ENCODE assay signal across 18 cellular contexts in genomic region chr5:172658391-172658790, GRCh38. TPM values are rescaled to one million over a fixed set of nuclear protein-coding genes. Genes with fewer than 3 reads are reported as not detected.
DNase-seq lines count a peak whose midpoint lies in the region; ATAC-seq and TF ChIP-seq lines count a peak whose summit lies in the region.
"Had no signal": no experiment of that assay in that cellular context is flagged by ENCODE, and none has a peak within 500 bp of the region (broad histone marks: within the 10 kb centered on the region; RNA-seq: fewer than 3 reads in every experiment).

No MANE protein-coding gene starts in this region.

- TF ChIP-seq CTCF in 22Rv1 (IDR thresholded peaks at IDR 0.05) (no peak), right lobe of liver (IDR thresholded peaks at IDR 0.05) (no peak)

- H3K27ac ChIP-seq in 22Rv1 (0 out of 2 replicates have a peak overlapping the region, but pooled peaks have one; percentile 55), angular gyrus (ENCODE audit: low read depth, low read length) (peak overlapping the region; percentile 55), right lobe of liver (peak overlapping the region in 2 of 3 donors; percentile 21 to 51), rectal smooth muscle tissue (ENCODE audit: low read depth, low read length) (peak overlapping the region; percentile 86)

- no peaks in the 10 kb centered on the region for H3K9me3 ChIP-seq in right lobe of liver

- WGBS in right lobe of liver (ENCODE audit: insufficient coverage, low coverage, low lambda C conversion rate, missing lambda C conversion rate), result 20% methylated on average over 1 of the region's 8 CpGs

- no peak for TF ChIP-seq POLR2A in right lobe of liver (IDR thresholded peaks at IDR 0.05)

- H3K27ac Mint-ChIP-seq in stimulated activated effector memory CD8-positive, alpha-beta T cell treated with anti-CD3 and anti-CD28 coated beads, Interleukin-12 subunit alpha, Interleukin-12 subunit beta, amount 100 ng/mL, for 72 hours, result no peak overlapping the region
- H3K27ac Mint-ChIP-seq: activated CD4-positive, alpha-beta T cell treated with anti-CD3 and anti-CD28 coated beads for 36 hours; activated naive CD8-positive, alpha-beta T cell treated with anti-CD3 and anti-CD28 coated beads, Interleukin-2, amount 10 ng/mL, durations not matched to agents 7 days and 5 days had no signal

- H3K27me3 ChIP-seq in right lobe of liver, result no peaks in the 10 kb centered on the region
- H3K27me3 ChIP-seq in rectal smooth muscle tissue (ENCODE audit: control insufficient read depth, insufficient read depth, low read length), result no peaks in the 10 kb centered on the region

- peaks cover 5% of the 10 kb centered on the region for H3K36me3 Mint-ChIP-seq in stimulated activated effector memory CD8-positive, alpha-beta T cell treated with anti-CD3 and anti-CD28 coated beads, Interleukin-12 subunit alpha, Interleukin-12 subunit beta, amount 100 ng/mL, for 72 hours
- H3K36me3 Mint-ChIP-seq: activated naive CD8-positive, alpha-beta T cell treated with anti-CD3 and anti-CD28 coated beads, Interleukin-2, amount 10 ng/mL, durations not matched to agents 7 days and 5 days had no signal

- H3K4me1 ChIP-seq in right lobe of liver, result peaks cover 0 to 35% (median 14%) of the 10 kb centered on the region in 4 donors
- H3K4me1 ChIP-seq in rectal smooth muscle tissue (ENCODE audit: control insufficient read depth, insufficient read depth, low read length), result peaks cover 35% of the 10 kb centered on the region

- ATAC-seq in right lobe of liver (no peak), HG03457 (IDR thresholded peaks at IDR 0.05; ENCODE audit: unreplicated experiment) (no peak)
- ATAC-seq in stimulated activated effector memory CD8-positive, alpha-beta T cell treated with anti-CD3 and anti-CD28 coated beads, Interleukin-12 subunit alpha, Interleukin-12 subunit beta, amount 100 ng/mL, for 72 hours, result no peak
- ATAC-seq: activated CD4-positive, alpha-beta T cell treated with anti-CD3 and anti-CD28 coated beads for 36 hours had no signal

- H3K9me3 Mint-ChIP-seq in stimulated activated effector memory CD8-positive, alpha-beta T cell treated with anti-CD3 and anti-CD28 coated beads, Interleukin-12 subunit alpha, Interleukin-12 subunit beta, amount 100 ng/mL, for 72 hours, result peaks cover 6% of the 10 kb centered on the region

- intact Hi-C loops in right lobe of liver (cut with DNase I), result no loop called here

- DNase-seq in right lobe of liver (no peak), NCI-H1417 treated with DMSO at 0.1 percent for 48 hours (lab: John Stamatoyannopoulos, UW) (no peak)
- no peak for DNase-seq in activated CD4-positive, CD25-positive, alpha-beta regulatory T cell (lab: John Stamatoyannopoulos, UW)
- no peak for DNase-seq in stimulated activated effector memory CD8-positive, alpha-beta T cell treated with anti-CD3 and anti-CD28 coated beads, Interleukin-12 subunit alpha, Interleukin-12 subunit beta, amount 100 ng/mL, for 72 hours (ENCODE audit: low spot score in 2 of 2)
- DNase-seq: activated CD4-positive, alpha-beta T cell treated with anti-CD3 and anti-CD28 coated beads for 36 hours; activated naive CD8-positive, alpha-beta T cell treated with anti-CD3 and anti-CD28 coated beads, Interleukin-2, amount 10 ng/mL, durations not matched to agents 7 days and 5 days; activated T-cell treated with anti-CD3 and anti-CD28 coated beads for 4 hours; Caco-2; glutamatergic neuron; naive B cell; NCI-H2227 treated with DMSO at 0.1 percent for 48 hours; SIG-M5; stimulated activated CD4-positive, alpha-beta T cell treated with anti-CD3 and anti-CD28 coated beads, Interleukin-2, amount 100 ng/mL, for 24 hours; T-helper 2 cell had no signal

- H3K4me3 Mint-ChIP-seq in stimulated activated effector memory CD8-positive, alpha-beta T cell treated with anti-CD3 and anti-CD28 coated beads, Interleukin-12 subunit alpha, Interleukin-12 subunit beta, amount 100 ng/mL, for 72 hours, result no peak overlapping the region
- H3K4me3 Mint-ChIP-seq: activated CD4-positive, alpha-beta T cell treated with anti-CD3 and anti-CD28 coated beads for 36 hours; activated naive CD8-positive, alpha-beta T cell treated with anti-CD3 and anti-CD28 coated beads, Interleukin-2, amount 10 ng/mL, durations not matched to agents 7 days and 5 days; naive B cell had no signal

- no peak overlapping the region for H3K4me3 ChIP-seq in right lobe of liver
- H3K4me3 ChIP-seq in rectal smooth muscle tissue (ENCODE audit: low read length), result no peak overlapping the region

- no peak overlapping the region for H3K9ac ChIP-seq in rectal smooth muscle tissue (ENCODE audit: low read length)

- no peaks in the 10 kb centered on the region for H3K4me1 Mint-ChIP-seq in stimulated activated effector memory CD8-positive, alpha-beta T cell treated with anti-CD3 and anti-CD28 coated beads, Interleukin-12 subunit alpha, Interleukin-12 subunit beta, amount 100 ng/mL, for 72 hours
- H3K4me1 Mint-ChIP-seq: activated CD4-positive, alpha-beta T cell treated with anti-CD3 and anti-CD28 coated beads for 36 hours; activated naive CD8-positive, alpha-beta T cell treated with anti-CD3 and anti-CD28 coated beads, Interleukin-2, amount 10 ng/mL, durations not matched to agents 7 days and 5 days had no signal

- H3K36me3 ChIP-seq in right lobe of liver, result no peaks in the 10 kb centered on the region
- peaks cover 6% of the 10 kb centered on the region for H3K36me3 ChIP-seq in rectal smooth muscle tissue (ENCODE audit: control insufficient read depth, insufficient read depth, low read length)

RNA-seq across cellular contexts. Expression of gene NEURL1B, which starts 17.3 kb away (rescaled TPM):
- 1 to 10 TPM; 4.9 to 9.8 (median 6.4) TPM for total RNA-seq in right lobe of liver

Comparison
In these comparisons a context has a peak if more than half of its experiments do, and no peak if none do; other contexts are left out.
1. H3K27ac ChIP-seq: peak in every context shown above with its lines; median percentile 86 in rectal smooth muscle tissue; 55 in 22Rv1; 55 in angular gyrus; 36 in right lobe of liver.